ENCODE assay signal across 1 cellular context in the genomic region with DNA sequence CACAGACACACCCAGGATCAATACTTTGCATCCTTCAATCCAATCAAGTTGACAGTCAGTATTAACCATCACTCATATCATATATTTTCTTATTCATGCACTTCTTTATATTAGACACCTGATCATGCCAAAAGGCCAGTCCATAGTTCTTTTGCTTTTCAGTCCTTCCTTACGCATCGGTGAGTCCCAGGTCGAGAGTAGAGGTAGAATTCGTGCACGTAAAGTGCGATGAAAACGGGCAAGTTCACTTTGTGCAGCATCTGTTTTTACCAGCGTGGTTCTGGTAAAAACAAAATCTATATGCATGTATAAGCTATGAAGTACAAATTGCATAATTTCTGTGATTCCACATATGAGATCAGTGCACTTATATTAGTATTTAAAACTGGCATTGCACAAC.
TF ChIP-seq lines count a peak whose summit lies in the region.

No MANE protein-coding gene starts in this region.

TF ChIP-seq in IMR-90, 13 proteins besides CTCF, POLR2A, EP300 and RAD21 (continued from another document):
- TF ChIP-seq ELK1 (IDR thresholded peaks at IDR 0.05; ENCODE audit: borderline replicate concordance, low read depth, low read length): no peak
- TF ChIP-seq FOS (IDR thresholded peaks at IDR 0.05; ENCODE audit: low read depth, low read length): no peak
- no peak for TF ChIP-seq MXI1 (IDR thresholded peaks at IDR 0.05; ENCODE audit: borderline replicate concordance, low read depth, low read length)
